ENCODE assay signal across 25 cellular contexts in the genomic region with DNA sequence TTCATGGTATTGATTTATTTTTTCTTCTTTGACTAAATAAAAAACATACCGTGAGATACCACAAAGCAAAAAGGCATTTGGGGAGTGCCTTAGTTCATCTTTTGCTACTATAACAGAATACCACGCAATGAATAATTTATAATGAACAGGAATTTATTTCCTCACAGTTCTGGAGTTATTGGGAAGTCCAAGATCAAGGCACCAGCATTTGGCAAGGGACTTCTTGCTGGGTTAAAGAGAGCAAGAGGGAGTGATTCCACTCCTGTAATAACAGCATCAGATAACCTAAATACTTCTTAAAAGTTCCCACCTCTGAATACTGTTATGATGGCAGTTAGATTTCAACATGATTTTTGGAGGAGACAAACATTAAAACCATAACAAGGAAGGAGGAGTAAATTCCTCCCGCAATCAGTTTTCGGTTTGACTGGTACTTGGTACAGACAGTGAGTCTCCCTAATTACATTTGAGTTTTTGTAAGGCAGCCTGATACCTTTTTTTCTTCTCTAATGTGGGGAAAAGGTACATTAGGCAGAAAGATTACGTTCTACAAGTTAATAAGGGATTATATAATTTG. TPM values are rescaled to one million over a fixed set of nuclear protein-coding genes. Genes with fewer than 3 reads are reported as not detected.
"Had no signal": no experiment of that assay in that cellular context is flagged by ENCODE, and none has a peak within 500 bp of the region (broad histone marks: within the 10 kb centered on the region; RNA-seq: fewer than 3 reads in every experiment).

No MANE protein-coding gene starts in this region.

- H3K9me3 Mint-ChIP-seq: activated B cell treated with CpG ODN at 0.5 μM for 24 hours; activated CD4-positive, alpha-beta T cell treated with anti-CD3 and anti-CD28 coated beads, Interleukin-2, amount 10 ng/mL, durations not matched to agents 24 days and 14 days; activated naive CD4-positive, alpha-beta T cell treated with anti-CD3 and anti-CD28 coated beads, Interleukin-2, amount 50 U/mL, for 72 hours; activated naive CD8-positive, alpha-beta T cell treated with anti-CD3 and anti-CD28 coated beads, Interleukin-2, amount 50 U/mL, for 24 hours; activated T-cell treated with anti-CD3 and anti-CD28 coated beads, Interleukin-2, amount 50 U/mL, for 4 hours; T-cell had no signal

- H3K9me3 ChIP-seq: MG63 had no signal

- H3K27me3 ChIP-seq: brain microvascular endothelial cell, cardiac muscle cell, MG63 had no signal

- DNase-seq: activated B cell treated with CpG ODN at 0.5 μM for 24 hours; activated CD4-positive, alpha-beta T cell treated with anti-CD3 and anti-CD28 coated beads for 1 hour; activated CD4-positive, alpha-beta T cell treated with anti-CD3 and anti-CD28 coated beads, Interleukin-2, amount 10 ng/mL, durations not matched to agents 24 days and 14 days; activated CD4-positive, alpha-beta T cell treated with anti-CD3 and anti-CD28 coated beads, Interleukin-2, amount 50 U/mL, for 48 hours; activated CD8-positive, alpha-beta memory T cell treated with anti-CD3 and anti-CD28 coated beads, Interleukin-2, amount 10 ng/mL, durations not matched to agents 7 days and 5 days; activated effector memory CD4-positive, alpha-beta T cell treated with anti-CD3 and anti-CD28 coated beads, Interleukin-2, amount 50 U/mL, for 16 hours; activated naive CD4-positive, alpha-beta T cell treated with Interleukin-2 at 50 U/mL for 16 hours; activated naive CD8-positive, alpha-beta T cell treated with anti-CD3 and anti-CD28 coated beads, Interleukin-2, amount 50 U/mL, for 24 hours; activated T-cell treated with anti-CD3 and anti-CD28 coated beads, Interleukin-2, amount 50 U/mL, for 4 hours; brain microvascular endothelial cell; MG63; MV-4-11; NCI-H1092 treated with DMSO at 0.1 percent for 48 hours; NCI-H1417 treated with DMSO at 0.1 percent for 48 hours; NCI-H1694 treated with DMSO at 0.1 percent for 48 hours; NCI-H510A treated with DMSO at 0.1 percent for 48 hours; NK-92 treated with Interleukin-12 subunit alpha and Interleukin-12 subunit beta, amount 100 ng/mL, for 24 hours; PC-9; SHP77 treated with DMSO at 0.1 percent for 48 hours; T-cell; T1000 had no signal

- H3K4me3 Mint-ChIP-seq: activated B cell treated with CpG ODN at 0.5 μM for 24 hours; activated CD4-positive, alpha-beta T cell treated with anti-CD3 and anti-CD28 coated beads, Interleukin-2, amount 10 ng/mL, durations not matched to agents 24 days and 14 days; activated CD8-positive, alpha-beta memory T cell treated with anti-CD3 and anti-CD28 coated beads, Interleukin-2, amount 10 ng/mL, durations not matched to agents 7 days and 5 days; activated naive CD8-positive, alpha-beta T cell treated with anti-CD3 and anti-CD28 coated beads, Interleukin-2, amount 50 U/mL, for 24 hours; activated T-cell treated with anti-CD3 and anti-CD28 coated beads, Interleukin-2, amount 50 U/mL, for 4 hours; T-cell had no signal

- FAIRE-seq: TTC549 had no signal

- H3K36me3 ChIP-seq: brain microvascular endothelial cell, cardiac muscle cell, MG63 had no signal

- ATAC-seq: activated CD8-positive, alpha-beta memory T cell treated with anti-CD3 and anti-CD28 coated beads, Interleukin-2, amount 10 ng/mL, durations not matched to agents 7 days and 5 days; activated naive CD4-positive, alpha-beta T cell treated with anti-CD3 and anti-CD28 coated beads, Interleukin-2, amount 50 U/mL, for 72 hours; activated naive CD8-positive, alpha-beta T cell treated with anti-CD3 and anti-CD28 coated beads, Interleukin-2, amount 50 U/mL, for 24 hours; activated T-cell treated with anti-CD3 and anti-CD28 coated beads, Interleukin-2, amount 50 U/mL, for 4 hours; T-cell had no signal

- H3K27ac ChIP-seq: brain microvascular endothelial cell, cardiac muscle cell, PC-9 had no signal

- H3K4me2 ChIP-seq: PC-9 had no signal

- H3K27ac Mint-ChIP-seq: activated B cell treated with CpG ODN at 0.5 μM for 24 hours; activated CD4-positive, alpha-beta T cell treated with anti-CD3 and anti-CD28 coated beads, Interleukin-2, amount 10 ng/mL, durations not matched to agents 24 days and 14 days; activated CD8-positive, alpha-beta memory T cell treated with anti-CD3 and anti-CD28 coated beads, Interleukin-2, amount 10 ng/mL, durations not matched to agents 7 days and 5 days; activated naive CD4-positive, alpha-beta T cell treated with anti-CD3 and anti-CD28 coated beads, Interleukin-2, amount 50 U/mL, for 72 hours; activated naive CD8-positive, alpha-beta T cell treated with anti-CD3 and anti-CD28 coated beads, Interleukin-2, amount 50 U/mL, for 24 hours; T-cell had no signal

- H3K4me1 Mint-ChIP-seq: activated B cell treated with CpG ODN at 0.5 μM for 24 hours; activated CD4-positive, alpha-beta T cell treated with anti-CD3 and anti-CD28 coated beads, Interleukin-2, amount 10 ng/mL, durations not matched to agents 24 days and 14 days; activated naive CD8-positive, alpha-beta T cell treated with anti-CD3 and anti-CD28 coated beads, Interleukin-2, amount 50 U/mL, for 24 hours; T-cell had no signal

- H2AFZ ChIP-seq: PC-9 had no signal

- H3K4me3 ChIP-seq: cardiac muscle cell, MG63, PC-9 had no signal

- H3K27me3 Mint-ChIP-seq: activated B cell treated with CpG ODN at 0.5 μM for 24 hours; activated CD4-positive, alpha-beta T cell treated with anti-CD3 and anti-CD28 coated beads, Interleukin-2, amount 10 ng/mL, durations not matched to agents 24 days and 14 days; activated CD8-positive, alpha-beta memory T cell treated with anti-CD3 and anti-CD28 coated beads, Interleukin-2, amount 10 ng/mL, durations not matched to agents 7 days and 5 days; activated naive CD8-positive, alpha-beta T cell treated with anti-CD3 and anti-CD28 coated beads, Interleukin-2, amount 50 U/mL, for 24 hours; T-cell had no signal

RNA-seq across cellular contexts. Expression of gene OMD, which starts 8.8 kb away (rescaled TPM):
- total RNA-seq: activated B cell treated with CpG ODN at 0.5 μM for 24 hours; activated CD4-positive, alpha-beta T cell treated with anti-CD3 and anti-CD28 coated beads, Interleukin-2, amount 10 ng/mL, durations not matched to agents 24 days and 14 days; activated CD8-positive, alpha-beta memory T cell treated with anti-CD3 and anti-CD28 coated beads, Interleukin-2, amount 10 ng/mL, durations not matched to agents 7 days and 5 days; activated naive CD4-positive, alpha-beta T cell treated with anti-CD3 and anti-CD28 coated beads, Interleukin-2, amount 50 U/mL, for 72 hours; activated T-cell treated with anti-CD3 and anti-CD28 coated beads, Interleukin-2, amount 50 U/mL, for 4 hours; cardiac muscle cell; PC-9; SK-MEL-5; T-cell had no signal
- polyA plus RNA-seq: cardiac muscle cell had no signal

RNA-seq across cellular contexts. Expression of gene OGN, which starts 28.7 kb away (rescaled TPM):
- total RNA-seq: activated B cell treated with CpG ODN at 0.5 μM for 24 hours; activated CD4-positive, alpha-beta T cell treated with anti-CD3 and anti-CD28 coated beads, Interleukin-2, amount 10 ng/mL, durations not matched to agents 24 days and 14 days; activated CD8-positive, alpha-beta memory T cell treated with anti-CD3 and anti-CD28 coated beads, Interleukin-2, amount 10 ng/mL, durations not matched to agents 7 days and 5 days; activated naive CD4-positive, alpha-beta T cell treated with anti-CD3 and anti-CD28 coated beads, Interleukin-2, amount 50 U/mL, for 72 hours; activated T-cell treated with anti-CD3 and anti-CD28 coated beads, Interleukin-2, amount 50 U/mL, for 4 hours; cardiac muscle cell; PC-9; SK-MEL-5 had no signal

RNA-seq across cellular contexts. Expression of gene ASPN, which starts 49.2 kb away (rescaled TPM):
- total RNA-seq: activated B cell treated with CpG ODN at 0.5 μM for 24 hours; activated CD4-positive, alpha-beta T cell treated with anti-CD3 and anti-CD28 coated beads, Interleukin-2, amount 10 ng/mL, durations not matched to agents 24 days and 14 days; activated CD8-positive, alpha-beta memory T cell treated with anti-CD3 and anti-CD28 coated beads, Interleukin-2, amount 10 ng/mL, durations not matched to agents 7 days and 5 days; activated naive CD4-positive, alpha-beta T cell treated with anti-CD3 and anti-CD28 coated beads, Interleukin-2, amount 50 U/mL, for 72 hours; activated T-cell treated with anti-CD3 and anti-CD28 coated beads, Interleukin-2, amount 50 U/mL, for 4 hours; cardiac muscle cell; PC-9; SK-MEL-5; T-cell had no signal
